In the genomic region with DNA sequence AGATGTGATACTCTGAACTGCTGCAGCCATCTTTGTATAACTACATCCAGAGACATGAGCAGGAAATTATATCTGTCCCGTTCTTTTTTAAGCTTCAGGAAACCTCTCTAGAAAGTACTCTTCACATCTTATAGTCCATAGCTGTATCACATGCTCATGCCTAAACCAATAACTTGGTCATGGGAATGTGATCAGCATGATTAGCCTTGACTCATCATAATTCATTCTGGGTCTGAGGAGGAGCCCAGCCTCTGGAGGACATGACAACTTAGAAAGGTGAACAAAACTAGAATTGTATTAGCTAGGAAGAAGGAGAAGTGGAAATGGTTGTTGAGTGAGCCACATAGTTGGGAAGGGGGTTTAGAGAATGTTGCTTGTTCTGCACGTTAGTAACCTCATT, we compare ENCODE assay signal across 24 cellular contexts.
"Had no signal": no experiment of that assay in that cellular context is flagged by ENCODE, and none has a peak within 500 bp of the region (broad histone marks: within the 10 kb centered on the region; RNA-seq: fewer than 3 reads in every experiment).

No MANE protein-coding gene starts in this region.

- H3K4me3 ChIP-seq: coronary artery, esophagus squamous epithelium, gastrocnemius medialis, heart left ventricle, hepatocyte, lower lobe of right lung, pancreas, stomach, thyroid gland had no signal

- H3K9me3 Mint-ChIP-seq: memory B cell; naive B cell; natural killer cell treated with Interleukin-12 subunit alpha and Interleukin-12 subunit beta and Interleukin-15 and Interleukin-18, amount 100 ng/mL, for 72 hours; neural crest cell; stimulated activated effector memory CD8-positive, alpha-beta T cell treated with anti-CD3 and anti-CD28 coated beads, Interleukin-12 subunit alpha, Interleukin-12 subunit beta, amount 100 ng/mL, for 72 hours had no signal

- ATAC-seq: gastrocnemius medialis; heart left ventricle; left colon; left ventricle myocardium superior; lower lobe of right lung; natural killer cell treated with Interleukin-12 subunit alpha and Interleukin-12 subunit beta and Interleukin-15 and Interleukin-18, amount 100 ng/mL, for 72 hours; pancreas; sciatic nerve; stimulated activated effector memory CD8-positive, alpha-beta T cell treated with anti-CD3 and anti-CD28 coated beads, Interleukin-12 subunit alpha, Interleukin-12 subunit beta, amount 100 ng/mL, for 72 hours had no signal

- H3K27me3 ChIP-seq: esophagus squamous epithelium, gastrocnemius medialis, heart left ventricle, hepatocyte, neutrophil, pancreas, stomach, thyroid gland had no signal

- H2AFZ ChIP-seq: hepatocyte had no signal

- H3K4me1 ChIP-seq: pancreas had no signal

- DNase-seq: dermis blood vessel endothelial cell; effector memory CD4-positive, alpha-beta T cell; esophagus squamous epithelium; gastrocnemius medialis; heart left ventricle; left colon; left ventricle myocardium superior; lower lobe of right lung; naive B cell; pancreas; stimulated activated CD4-positive, alpha-beta T cell treated with anti-CD3 and anti-CD28 coated beads, Interleukin-2, amount 100 ng/mL, for 24 hours; stimulated activated CD4-positive, alpha-beta T cell treated with anti-CD3 and anti-CD28 coated beads, Interleukin-4, amount 100 ng/mL, for 24 hours; stimulated activated naive CD4-positive, alpha-beta T cell treated with Interleukin-2 at 50 U/mL for 16 hours; stomach; thyroid gland; trophoblast cell had no signal

- H3K4me3 Mint-ChIP-seq: memory B cell; naive B cell; natural killer cell treated with Interleukin-12 subunit alpha and Interleukin-12 subunit beta and Interleukin-15 and Interleukin-18, amount 100 ng/mL, for 72 hours; neural crest cell; stimulated activated effector memory CD8-positive, alpha-beta T cell treated with anti-CD3 and anti-CD28 coated beads, Interleukin-12 subunit alpha, Interleukin-12 subunit beta, amount 100 ng/mL, for 72 hours had no signal

- H3K27ac Mint-ChIP-seq: memory B cell; natural killer cell treated with Interleukin-12 subunit alpha and Interleukin-12 subunit beta and Interleukin-15 and Interleukin-18, amount 100 ng/mL, for 72 hours; stimulated activated effector memory CD8-positive, alpha-beta T cell treated with anti-CD3 and anti-CD28 coated beads, Interleukin-12 subunit alpha, Interleukin-12 subunit beta, amount 100 ng/mL, for 72 hours had no signal

- H3K36me3 Mint-ChIP-seq: memory B cell; natural killer cell treated with Interleukin-12 subunit alpha and Interleukin-12 subunit beta and Interleukin-15 and Interleukin-18, amount 100 ng/mL, for 72 hours; stimulated activated effector memory CD8-positive, alpha-beta T cell treated with anti-CD3 and anti-CD28 coated beads, Interleukin-12 subunit alpha, Interleukin-12 subunit beta, amount 100 ng/mL, for 72 hours had no signal

- H3K4me2 ChIP-seq: hepatocyte had no signal

- H3K36me3 ChIP-seq: esophagus squamous epithelium, gastrocnemius medialis, heart left ventricle, lower lobe of right lung, neutrophil, pancreas, stomach, thyroid gland had no signal

- H3K9me3 ChIP-seq: esophagus squamous epithelium, gastrocnemius medialis, heart left ventricle, lower lobe of right lung, neutrophil, pancreas, stomach, thyroid gland had no signal

- H3K27me3 Mint-ChIP-seq: memory B cell; natural killer cell treated with Interleukin-12 subunit alpha and Interleukin-12 subunit beta and Interleukin-15 and Interleukin-18, amount 100 ng/mL, for 72 hours had no signal

- H3K4me1 Mint-ChIP-seq: naive B cell had no signal

- H3K27ac ChIP-seq: coronary artery, esophagus squamous epithelium, hepatocyte, lower lobe of right lung, neutrophil, pancreas, stomach, thyroid gland had no signal
